Comparison of ENCODE assay signal across 17 cellular contexts in the genomic region with DNA sequence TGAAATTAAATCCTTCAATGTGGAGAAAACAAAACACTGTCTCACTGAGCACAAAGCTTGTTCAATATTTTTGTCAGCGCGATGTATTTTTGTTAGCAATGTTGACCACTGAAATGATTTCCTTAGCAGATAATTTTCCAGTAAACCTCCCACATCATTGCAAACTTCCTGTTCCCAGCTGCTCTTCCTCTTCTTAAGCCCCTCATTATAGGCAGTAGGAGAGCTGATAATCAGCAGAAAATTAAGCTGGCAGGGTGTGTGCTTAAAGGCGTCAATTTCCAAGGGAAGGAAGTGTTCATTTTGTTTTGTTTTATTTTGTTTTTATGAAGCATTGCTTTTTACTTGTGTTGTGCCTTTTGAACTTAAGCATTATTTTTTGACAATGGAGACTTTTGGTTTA. TPM values are rescaled to one million over a fixed set of nuclear protein-coding genes. Genes with fewer than 3 reads are reported as not detected.
A peak's percentile ranks its signal among the peaks of the same experiment; 100 is the strongest.
DNase-seq lines count a peak whose midpoint lies in the region; ATAC-seq, FAIRE-seq and TF ChIP-seq lines count a peak whose summit lies in the region.
"Had no signal": no experiment of that assay in that cellular context is flagged by ENCODE, and none has a peak within 500 bp of the region (broad histone marks: within the 10 kb centered on the region; RNA-seq: fewer than 3 reads in every experiment).

No MANE protein-coding gene starts in this region.

- WGBS in neuronal stem cell (ENCODE audit: extremely low coverage in 2 of 2, insufficient read length in 2 of 2, insufficient replicate concordance in 1 of 2), 2 donors, result no CpG with 5 or more reads among the region's 3 CpGs

- DNase-seq in A673 (ENCODE audit: low spot score), result peak; percentile 92
- DNase-seq in DND-41, result no peak
- DNase-seq in NCI-H82 (lab: John Stamatoyannopoulos, UW), result peak; percentile 82
- DNase-seq in endothelial cell of umbilical vein (ENCODE audit: low read depth, low spot score), result peak; percentile 31
- DNase-seq in NCI-H526 treated with DMSO at 0.1 percent for 48 hours (lab: John Stamatoyannopoulos, UW), result no peak
- DNase-seq in neuronal stem cell (ENCODE audit: low spot score), result no peak
- DNase-seq in midbrain (lab: John Stamatoyannopoulos, UW), result no peak
- no peak for DNase-seq in NK-92 treated with Interleukin-12 subunit alpha and Interleukin-12 subunit beta, amount 100 ng/mL, for 24 hours (lab: John Stamatoyannopoulos, UW)
- DNase-seq: activated CD4-positive, alpha-beta T cell treated with anti-CD3 and anti-CD28 coated beads, Interleukin-2, amount 50 U/mL, for 48 hours; adrenal gland; head of caudate nucleus; HFFc6; Karpas-422; posterior cingulate gyrus had no signal

- H3K27ac ChIP-seq in A673 (ENCODE audit: low read depth, low read length, poor library complexity, severe bottlenecking), result peak overlapping the region; percentile 34
- H3K27ac ChIP-seq in DND-41 (ENCODE audit: low read length), result peak overlapping the region; percentile 46
- H3K27ac ChIP-seq in endothelial cell of umbilical vein (ENCODE audit: insufficient read depth, low read depth, low read length), result no peak overlapping the region
- H3K27ac ChIP-seq in neuronal stem cell (replicated peaks; ENCODE audit: low read length), result no peak overlapping the region
- H3K27ac ChIP-seq: adrenal gland, suprapubic skin had no signal

- no peak overlapping the region for H2BK120ac ChIP-seq in neuronal stem cell (ENCODE audit: low read depth, low read length)

- H4K20me1 ChIP-seq in DND-41 (ENCODE audit: insufficient read depth, low read length) (no peaks in the 10 kb centered on the region), endothelial cell of umbilical vein (replicated peaks; ENCODE audit: control insufficient read depth, extremely low read depth, insufficient read depth, low read length) (no peaks in the 10 kb centered on the region)

- H3K9ac ChIP-seq in DND-41 (ENCODE audit: low read depth, low read length) (peak overlapping the region; percentile 10; the same call in 1 of the 2 replicates), endothelial cell of umbilical vein (replicated peaks; ENCODE audit: extremely low read depth, insufficient read depth, low read length) (no peak overlapping the region), neuronal stem cell (ENCODE audit: low read depth, low read length, poor library complexity) (no peak overlapping the region)

- H2AFZ ChIP-seq in DND-41 (ENCODE audit: low read depth, low read length) (peak overlapping the region; percentile 19; the same call in 1 of the 2 replicates), endothelial cell of umbilical vein (ENCODE audit: low read depth, low read length) (peak overlapping the region; percentile 57), neuronal stem cell (ENCODE audit: low read length) (no peak overlapping the region)

- H2BK5ac ChIP-seq in neuronal stem cell (ENCODE audit: low read length), result no peak overlapping the region

- no peak overlapping the region for H3K23ac ChIP-seq in neuronal stem cell (ENCODE audit: low read depth, low read length, poor library complexity)

- no TSS peak for BruUV-seq in A673 (replicated peaks; lab: Mats Ljungman, UMichigan)
- BruUV-seq in endothelial cell of umbilical vein (replicated peaks; lab: Mats Ljungman, UMichigan), result no TSS peak

- H3K4me3 ChIP-seq in A673 (ENCODE audit: low read depth, low read length, poor library complexity, severe bottlenecking) (no peak overlapping the region), DND-41 (ENCODE audit: low read depth in 1 of 2, low read length in 2 of 2) (no peak overlapping the region), endothelial cell of umbilical vein (replicated peaks in 1 of 3; ENCODE audit: insufficient read depth in 1 of 3, low read depth in 1 of 3, low read length in 3 of 3) (no peak overlapping the region), neuronal stem cell (ENCODE audit: low read length in 2 of 2) (no peak overlapping the region)
- H3K4me3 ChIP-seq: adrenal gland, GM12878, suprapubic skin had no signal

- H4K91ac ChIP-seq in neuronal stem cell (ENCODE audit: low read depth, low read length, poor library complexity), result no peak overlapping the region

- peak overlapping the region; percentile 43 for H3K4me2 ChIP-seq in DND-41 (ENCODE audit: insufficient read depth, low read length)
- no peak overlapping the region for H3K4me2 ChIP-seq in endothelial cell of umbilical vein (ENCODE audit: insufficient read depth, low read length)
- H3K4me2 ChIP-seq in neuronal stem cell (ENCODE audit: insufficient read depth, low read length, poor library complexity, severe bottlenecking), result no peak overlapping the region

- POLR2A ChIA-PET in A673 (lab: Charles Lee; ENCODE audit: low non-redundant PET) (no interaction called here), endothelial cell of umbilical vein (lab: Charles Lee) (no interaction called here)

- intact Hi-C loops in A673 (cut with micrococcal nuclease; ENCODE audit: unreplicated experiment) (no loop called here), endothelial cell of umbilical vein (cut with micrococcal nuclease) (no loop called here)

- no peak overlapping the region for H2BK15ac ChIP-seq in neuronal stem cell (ENCODE audit: low read length)

- TF ChIP-seq CTCF in A673 (conservative IDR thresholded peaks at IDR 0.05; ENCODE audit: low read depth, low read length), result no peak
- TF ChIP-seq CTCF in DND-41 (IDR thresholded peaks at IDR 0.05; ENCODE audit: borderline replicate concordance, extremely low read depth, low read length, poor library complexity, severe bottlenecking), result no peak
- no peak for TF ChIP-seq CTCF in endothelial cell of umbilical vein (IDR thresholded peaks at IDR 0.05; ENCODE audit: extremely low read depth in 1 of 2, insufficient read depth in 1 of 2, low read depth in 1 of 2, low read length in 2 of 2)

- H2BK12ac ChIP-seq in neuronal stem cell (ENCODE audit: low read length), result no peak overlapping the region

- no peak overlapping the region for H3K14ac ChIP-seq in neuronal stem cell (ENCODE audit: low read length)

- no peaks in the 10 kb centered on the region for H3K79me1 ChIP-seq in neuronal stem cell (ENCODE audit: low read depth, low read length)

- dilution Hi-C loops in endothelial cell of umbilical vein (cut with MboI; ENCODE audit: extremely low pct_ligation_motif_present, low sequenced_read_pairs), result no loop called here

- H3K9me3 ChIP-seq in A673 (ENCODE audit: low read depth, low read length, poor library complexity, severe bottlenecking) (no peaks in the 10 kb centered on the region), DND-41 (ENCODE audit: insufficient read depth, low read length, severe bottlenecking) (no peaks in the 10 kb centered on the region), endothelial cell of umbilical vein (replicated peaks; ENCODE audit: control insufficient read depth, insufficient read depth, low read length) (no peaks in the 10 kb centered on the region), neuronal stem cell (replicated peaks in 1 of 2; ENCODE audit: control insufficient read depth in 2 of 2, insufficient read depth in 1 of 2, low read depth in 1 of 2, low read length in 2 of 2) (no peaks in the 10 kb centered on the region)
- H3K9me3 ChIP-seq: adrenal gland, suprapubic skin had no signal

- peak; percentile 72 for FAIRE-seq in endothelial cell of umbilical vein (lab: Jason Lieb, UNC)
- FAIRE-seq: GM12878, RCC 7860 had no signal

- H3K18ac ChIP-seq in neuronal stem cell (ENCODE audit: low read length), result no peak overlapping the region

- no peaks in the 10 kb centered on the region for H3K36me3 ChIP-seq in A673 (ENCODE audit: insufficient read depth, low read length, poor library complexity, severe bottlenecking)
- no peaks in the 10 kb centered on the region for H3K36me3 ChIP-seq in DND-41 (ENCODE audit: insufficient read depth, low read length)
- H3K36me3 ChIP-seq in endothelial cell of umbilical vein (ENCODE audit: control insufficient read depth in 2 of 2, extremely low read depth in 1 of 2, insufficient read depth in 2 of 2, low read length in 2 of 2), result no peaks in the 10 kb centered on the region
- H3K36me3 ChIP-seq in neuronal stem cell (replicated peaks in 1 of 2; ENCODE audit: control insufficient read depth in 2 of 2, insufficient read depth in 2 of 2, low read length in 2 of 2), result no peaks in the 10 kb centered on the region
- H3K36me3 ChIP-seq: adrenal gland, suprapubic skin had no signal

- no peaks in the 10 kb centered on the region for H3K79me2 ChIP-seq in DND-41 (ENCODE audit: insufficient read depth, low read length)
- H3K79me2 ChIP-seq in endothelial cell of umbilical vein (ENCODE audit: control insufficient read depth, insufficient read depth, low read length), result no peaks in the 10 kb centered on the region

- no peaks in the 10 kb centered on the region for H3K9me1 ChIP-seq in endothelial cell of umbilical vein (replicated peaks; ENCODE audit: control insufficient read depth, extremely low read depth, insufficient read depth, low read length)

- TF ChIP-seq POLR2A in endothelial cell of umbilical vein (IDR thresholded peaks at IDR 0.05; ENCODE audit: low read depth, low read length), result no peak

- no peak overlapping the region for H4K8ac ChIP-seq in neuronal stem cell (ENCODE audit: low read depth, low read length)

- ATAC-seq in DND-41 (ENCODE audit: insufficient read depth, low read depth), result no peak
- ATAC-seq: GM12878 had no signal

- H3K27me3 ChIP-seq in A673 (replicated peaks; ENCODE audit: insufficient read depth, low read depth, low read length, poor library complexity) (peaks cover 6% of the 10 kb centered on the region), DND-41 (ENCODE audit: insufficient read depth, low read length, poor library complexity) (no peaks in the 10 kb centered on the region), endothelial cell of umbilical vein (ENCODE audit: control insufficient read depth in 2 of 2, insufficient read depth in 2 of 2, low read length in 2 of 2) (peaks cover 0 to 2% of the 10 kb centered on the region in 2 experiments), neuronal stem cell (ENCODE audit: control insufficient read depth in 3 of 3, insufficient read depth in 3 of 3, low read depth in 1 of 3, low read length in 3 of 3) (peaks cover 0 to 20% (median 0%) of the 10 kb centered on the region in 3 experiments)

- no peak overlapping the region for H3K4ac ChIP-seq in neuronal stem cell (ENCODE audit: low read length)

- CTCF ChIA-PET in A673 (lab: Charles Lee), result interaction anchor here (0.7 to 2.1 kb wide), 2 partner anchors 10 to 44 kb away, joined by 3 to 8 read pairs; no protein-coding TSS in a partner anchor
- CTCF ChIA-PET in endothelial cell of umbilical vein (lab: Charles Lee), result interaction anchor here (1.1 to 2.2 kb wide), 5 partner anchors 9 to 225 kb away, joined by 3 to 23 read pairs (median 4); no protein-coding TSS in a partner anchor

- H3K4me1 ChIP-seq in A673 (ENCODE audit: insufficient read depth, low read length, poor library complexity, severe bottlenecking) (peaks cover 27% of the 10 kb centered on the region), DND-41 (ENCODE audit: insufficient read depth, low read length) (peaks cover 18% of the 10 kb centered on the region), endothelial cell of umbilical vein (ENCODE audit: control insufficient read depth, extremely low read depth, insufficient read depth, low read length) (peaks cover 3% of the 10 kb centered on the region), neuronal stem cell (ENCODE audit: control insufficient read depth in 2 of 2, insufficient read depth in 1 of 2, low read depth in 1 of 2, low read length in 2 of 2) (peaks cover 1 to 8% of the 10 kb centered on the region in 2 donors)
- H3K4me1 ChIP-seq: adrenal gland had no signal

- H2AK5ac ChIP-seq in neuronal stem cell (ENCODE audit: low read depth, low read length), result no peak overlapping the region

RNA-seq across cellular contexts. Expression of gene TMEM14A, which starts 29.1 kb away (rescaled TPM):
- total RNA-seq in A673 (2021), result 8.4 and 10.0 TPM in 2 replicates
- 19.5 and 22.5 TPM in 2 replicates for total RNA-seq in endothelial cell of umbilical vein
- 21.3 and 33.7 TPM in 2 replicates for polyA plus RNA-seq in endothelial cell of umbilical vein
- polyA plus RNA-seq in endothelial cell of umbilical vein (2011; cell fraction: cytosol; rRNA removed), result 23.2 and 24.5 TPM in 2 replicates
- 9.4 and 14.3 TPM in 2 replicates for polyA plus RNA-seq in endothelial cell of umbilical vein (2011; cell fraction: nucleus; rRNA removed)
- 21.9 and 31.7 TPM in 2 replicates for polyA plus RNA-seq in endothelial cell of umbilical vein (2012)
- polyA minus RNA-seq in endothelial cell of umbilical vein, result 5.6 and 6.8 TPM in 2 replicates
- 10.4 TPM for polyA minus RNA-seq in endothelial cell of umbilical vein (2011; cell fraction: cytosol; rRNA and poly(A)+ RNA removed)
- 1.5 and 2.2 TPM in 2 replicates for polyA minus RNA-seq in endothelial cell of umbilical vein (2011; cell fraction: nucleus; rRNA and poly(A)+ RNA removed)
- polyA plus RNA-seq in neuronal stem cell (2013, experiment 1 of 2), result 18.5 TPM
- polyA plus RNA-seq in neuronal stem cell (2013, experiment 2 of 2), result 19.2 TPM

Comparison
In these comparisons a context has a peak if more than half of its experiments do, and no peak if none do; other contexts are left out.
1. DNase-seq: peak in A673 (single experiment), NCI-H82 (single experiment) and endothelial cell of umbilical vein (single experiment); none in DND-41 (single experiment), NCI-H526 treated with DMSO at 0.1 percent for 48 hours (single experiment), neuronal stem cell (single experiment), midbrain (single experiment) and NK-92 treated with Interleukin-12 subunit alpha and Interleukin-12 subunit beta, amount 100 ng/mL, for 24 hours (single experiment).
2. H3K27ac ChIP-seq: peak in A673 (single experiment) and DND-41 (single experiment); none in endothelial cell of umbilical vein (single experiment) and neuronal stem cell (single experiment).